Comparison of ENCODE assay signal across 1 cellular context in genomic region chr10:77892021-77892739, GRCh38.
TF ChIP-seq lines count a peak whose summit lies in the region.

No MANE protein-coding gene starts in this region.

TF ChIP-seq in GM23338, 12 proteins besides CTCF, POLR2A, EP300 and RAD21 (continued from another document):
- TF ChIP-seq ZNF462 (CRISPR knock-in tag; IDR thresholded peaks at IDR 0.05) (no peak), REST (IDR thresholded peaks at IDR 0.05; ENCODE audit: unreplicated experiment) (no peak), EZH2phosphoT487 (IDR thresholded peaks at IDR 0.05; ENCODE audit: unreplicated experiment) (no peak), EZH2 (IDR thresholded peaks at IDR 0.05; ENCODE audit: low read depth, unreplicated experiment) (no peak), CREB1 (CRISPR knock-in tag; IDR thresholded peaks at IDR 0.05; ENCODE audit: low read depth) (no peak), JUNB (IDR thresholded peaks at IDR 0.05; ENCODE audit: unreplicated experiment) (no peak), ZNF331 (CRISPR knock-in tag; IDR thresholded peaks at IDR 0.05; ENCODE audit: low read depth) (no peak), STAT1 (IDR thresholded peaks at IDR 0.05; ENCODE audit: unreplicated experiment) (no peak), POLR2AphosphoS5 (IDR thresholded peaks at IDR 0.05; ENCODE audit: low read depth) (no peak)
